25 cellular contexts compared by ENCODE assay signal in the genomic region with DNA sequence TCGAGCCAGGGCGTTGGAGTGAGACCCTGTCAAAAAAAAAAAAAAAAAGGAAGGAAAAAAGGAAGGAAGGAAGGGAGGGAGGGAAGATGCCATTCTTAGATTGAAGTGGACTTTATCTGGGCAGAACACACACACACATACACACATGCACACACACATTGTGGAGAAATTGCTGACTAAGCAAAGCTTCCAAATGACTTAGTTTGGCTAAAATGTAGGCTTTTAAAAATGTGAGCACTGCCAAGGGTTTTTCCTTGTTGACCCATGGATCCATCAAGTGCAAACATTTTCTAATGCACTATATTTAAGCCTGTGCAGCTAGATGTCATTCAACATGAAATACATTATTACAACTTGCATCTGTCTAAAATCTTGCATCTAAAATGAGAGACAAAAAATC. TPM values are rescaled to one million over a fixed set of nuclear protein-coding genes. Genes with fewer than 3 reads are reported as not detected.
"Had no signal": no experiment of that assay in that cellular context is flagged by ENCODE, and none has a peak within 500 bp of the region (broad histone marks: within the 10 kb centered on the region; RNA-seq: fewer than 3 reads in every experiment).

No MANE protein-coding gene starts in this region.

- H3K4me3 ChIP-seq: adrenal gland, cardiac muscle cell, esophagus squamous epithelium, lung, prostate gland, skin epidermis, tibial nerve, vagina had no signal

- H3K27me3 ChIP-seq: adrenal gland, cardiac muscle cell, esophagus squamous epithelium, tibial nerve, vagina had no signal

- H3K36me3 ChIP-seq: adrenal gland, cardiac muscle cell, esophagus squamous epithelium, prostate gland, tibial nerve, vagina, WERI-Rb-1 had no signal

- H3K9me3 Mint-ChIP-seq: activated naive CD4-positive, alpha-beta T cell treated with anti-CD3 and anti-CD28 coated beads, Interleukin-2, amount 50 U/mL, for 72 hours; stimulated activated naive CD8-positive, alpha-beta T cell treated with anti-CD3 and anti-CD28 coated beads, Interleukin-15, Interleukin-2, amounts not matched to agents 100 ng/mL and 50 ng/mL, for 24 hours had no signal

- ATAC-seq: activated CD4-positive, alpha-beta T cell treated with anti-CD3 and anti-CD28 coated beads for 36 hours; activated naive CD4-positive, alpha-beta T cell treated with anti-CD3 and anti-CD28 coated beads, Interleukin-2, amount 50 U/mL, for 72 hours; left cardiac atrium; right cardiac atrium had no signal

- H3K4me3 Mint-ChIP-seq: activated CD4-positive, alpha-beta T cell treated with anti-CD3 and anti-CD28 coated beads for 36 hours; dendritic cell treated with granulocyte-macrophage colony-stimulating factor and Interleukin-4, amounts not matched to agents 40 ng/mL and 50 ng/mL, for 4 days; nephron; stimulated activated naive CD8-positive, alpha-beta T cell treated with anti-CD3 and anti-CD28 coated beads, Interleukin-15, Interleukin-2, amounts not matched to agents 100 ng/mL and 50 ng/mL, for 24 hours had no signal

- H3K4me1 Mint-ChIP-seq: activated CD4-positive, alpha-beta T cell treated with anti-CD3 and anti-CD28 coated beads for 36 hours had no signal

- H3K27me3 Mint-ChIP-seq: activated CD4-positive, alpha-beta T cell treated with anti-CD3 and anti-CD28 coated beads for 36 hours; dendritic cell treated with granulocyte-macrophage colony-stimulating factor and Interleukin-4, amounts not matched to agents 40 ng/mL and 50 ng/mL, for 4 days; stimulated activated naive CD8-positive, alpha-beta T cell treated with anti-CD3 and anti-CD28 coated beads, Interleukin-15, Interleukin-2, amounts not matched to agents 100 ng/mL and 50 ng/mL, for 24 hours had no signal

- H3K4me1 ChIP-seq: adrenal gland, prostate gland, tibial nerve, vagina had no signal

- H3K27ac Mint-ChIP-seq: activated CD4-positive, alpha-beta T cell treated with anti-CD3 and anti-CD28 coated beads for 36 hours; activated naive CD4-positive, alpha-beta T cell treated with anti-CD3 and anti-CD28 coated beads, Interleukin-2, amount 50 U/mL, for 72 hours; dendritic cell treated with granulocyte-macrophage colony-stimulating factor and Interleukin-4, amounts not matched to agents 40 ng/mL and 50 ng/mL, for 4 days; nephron; stimulated activated naive CD8-positive, alpha-beta T cell treated with anti-CD3 and anti-CD28 coated beads, Interleukin-15, Interleukin-2, amounts not matched to agents 100 ng/mL and 50 ng/mL, for 24 hours had no signal

- H3K9me3 ChIP-seq: adrenal gland, esophagus squamous epithelium, prostate gland, tibial nerve, vagina had no signal

- DNase-seq: activated CD4-positive, alpha-beta T cell treated with anti-CD3 and anti-CD28 coated beads for 36 hours; activated CD4-positive, alpha-beta T cell treated with anti-CD3 and anti-CD28 coated beads, Interleukin-2, amount 50 U/mL, for 48 hours; activated gamma-delta T cell; adrenal gland; effector memory CD4-positive, alpha-beta T cell; esophagus squamous epithelium; left cardiac atrium; nucleus accumbens; right cardiac atrium; stimulated activated CD4-positive, alpha-beta T cell treated with anti-CD3 and anti-CD28 coated beads, Interleukin-15, amount 100 ng/mL, for 24 hours; stimulated activated CD4-positive, alpha-beta T cell treated with anti-CD3 and anti-CD28 coated beads, Interleukin-2, amount 100 ng/mL, for 48 hours; T-helper 1 cell; T-helper 9 cell; WERI-Rb-1 had no signal

- H3K27ac ChIP-seq: adrenal gland, cardiac muscle cell, esophagus squamous epithelium, prostate gland, skin epidermis, tibial nerve, vagina, WERI-Rb-1 had no signal

RNA-seq across cellular contexts. Expression of gene TTR, which starts 0.6 kb away (rescaled TPM):
- total RNA-seq: activated CD4-positive, alpha-beta T cell treated with anti-CD3 and anti-CD28 coated beads for 36 hours; activated naive CD4-positive, alpha-beta T cell treated with anti-CD3 and anti-CD28 coated beads, Interleukin-2, amount 50 U/mL, for 72 hours; chondrocyte; esophagus squamous epithelium; tibial nerve; vagina had no signal
